ENCODE assay signal across 12 cellular contexts in genomic region chr1:75722966-75723365, GRCh38. TPM values are rescaled to one million over a fixed set of nuclear protein-coding genes. Genes with fewer than 3 reads are reported as not detected.
DNase-seq lines count a peak whose midpoint lies in the region; ATAC-seq and TF ChIP-seq lines count a peak whose summit lies in the region.
"Had no signal": no experiment of that assay in that cellular context is flagged by ENCODE, and none has a peak within 500 bp of the region (broad histone marks: within the 10 kb centered on the region; RNA-seq: fewer than 3 reads in every experiment).

No MANE protein-coding gene starts in this region.

- TF ChIP-seq POLR2A in body of pancreas (IDR thresholded peaks at IDR 0.05), result no peak

- H3K27me3 Mint-ChIP-seq in stimulated activated naive CD8-positive, alpha-beta T cell treated with anti-CD3 and anti-CD28 coated beads, Interleukin-15, Interleukin-2, amounts not matched to agents 100 ng/mL and 50 ng/mL, for 24 hours, result no peaks in the 10 kb centered on the region
- H3K27me3 Mint-ChIP-seq in activated T-helper 17 cell treated with anti-CD3 and anti-CD28 coated beads, Interleukin-2, amount 50 U/mL, for 72 hours, result no peaks in the 10 kb centered on the region

- no peak for TF ChIP-seq CTCF in body of pancreas (IDR thresholded peaks at IDR 0.05)

- H3K4me3 Mint-ChIP-seq in stimulated activated naive CD8-positive, alpha-beta T cell treated with anti-CD3 and anti-CD28 coated beads, Interleukin-15, Interleukin-2, amounts not matched to agents 100 ng/mL and 50 ng/mL, for 24 hours, result peak overlapping the region; percentile 93
- peak overlapping the region; percentile 86 for H3K4me3 Mint-ChIP-seq in activated T-helper 17 cell treated with anti-CD3 and anti-CD28 coated beads, Interleukin-2, amount 50 U/mL, for 72 hours

- H3K9me3 Mint-ChIP-seq in stimulated activated naive CD8-positive, alpha-beta T cell treated with anti-CD3 and anti-CD28 coated beads, Interleukin-15, Interleukin-2, amounts not matched to agents 100 ng/mL and 50 ng/mL, for 24 hours, result no peaks in the 10 kb centered on the region
- no peaks in the 10 kb centered on the region for H3K9me3 Mint-ChIP-seq in activated T-helper 17 cell treated with anti-CD3 and anti-CD28 coated beads, Interleukin-2, amount 50 U/mL, for 72 hours

- H3K27ac ChIP-seq in mesodermal cell (ENCODE audit: low read depth, low read length, severe bottlenecking), result no peak overlapping the region
- H3K27ac ChIP-seq in body of pancreas, result no peak overlapping the region

- H3K9me3 ChIP-seq in mesodermal cell (ENCODE audit: control insufficient read depth, low read length) (no peaks in the 10 kb centered on the region), body of pancreas (no peaks in the 10 kb centered on the region)
- H3K9me3 ChIP-seq: upper lobe of right lung had no signal

- DNase-seq in stimulated activated naive CD8-positive, alpha-beta T cell treated with anti-CD3 and anti-CD28 coated beads, Interleukin-15, Interleukin-2, amounts not matched to agents 100 U/mL and 50 U/mL, for 24 hours, result no peak
- DNase-seq in body of pancreas (no peak), kidney tubule cell (ENCODE audit: low spot score) (no peak), NCI-H1436 (lab: John Stamatoyannopoulos, UW) (no peak)
- DNase-seq in effector CD4-positive, alpha-beta T cell, result no peak
- DNase-seq: activated gamma-delta T cell treated with Interleukin-2 at 50 U/mL for 16 hours, RPMI8226, upper lobe of right lung had no signal

- no peak overlapping the region for H3K27ac Mint-ChIP-seq in stimulated activated naive CD8-positive, alpha-beta T cell treated with anti-CD3 and anti-CD28 coated beads, Interleukin-15, Interleukin-2, amounts not matched to agents 100 ng/mL and 50 ng/mL, for 24 hours
- H3K27ac Mint-ChIP-seq in activated T-helper 17 cell treated with anti-CD3 and anti-CD28 coated beads, Interleukin-2, amount 50 U/mL, for 72 hours, result no peak overlapping the region

- no peaks in the 10 kb centered on the region for H3K36me3 ChIP-seq in mesodermal cell (ENCODE audit: control insufficient read depth, insufficient read depth, low read length)
- H3K36me3 ChIP-seq in body of pancreas (replicated peaks in 1 of 2; ENCODE audit: insufficient read depth in 1 of 2, low read depth in 2 of 2), result no peaks in the 10 kb centered on the region
- H3K36me3 ChIP-seq: upper lobe of right lung had no signal

- no peak for ATAC-seq in stimulated activated naive CD8-positive, alpha-beta T cell treated with anti-CD3 and anti-CD28 coated beads, Interleukin-15, Interleukin-2, amounts not matched to agents 100 U/mL and 50 U/mL, for 24 hours
- no peak for ATAC-seq in activated T-helper 17 cell treated with anti-CD3 and anti-CD28 coated beads, Interleukin-2, amount 50 U/mL, for 72 hours (replicated peaks)
- ATAC-seq in body of pancreas, result no peak
- ATAC-seq: upper lobe of right lung had no signal

- H3K4me1 ChIP-seq in mesodermal cell (ENCODE audit: control insufficient read depth, insufficient read depth, low read length, poor library complexity, severe bottlenecking), result no peaks in the 10 kb centered on the region
- peaks cover 27% of the 10 kb centered on the region for H3K4me1 ChIP-seq in body of pancreas

- WGBS in mesodermal cell (ENCODE audit: insufficient coverage in 2 of 2), 2 experiments, result 92 to 96% methylated on average over 9 of the region's 9 CpGs
- WGBS in body of pancreas, 2 donors, result 92 to 96% methylated on average over 9 of the region's 9 CpGs

- peaks cover 44% of the 10 kb centered on the region for H3K4me1 Mint-ChIP-seq in stimulated activated naive CD8-positive, alpha-beta T cell treated with anti-CD3 and anti-CD28 coated beads, Interleukin-15, Interleukin-2, amounts not matched to agents 100 ng/mL and 50 ng/mL, for 24 hours (ENCODE audit: low read depth)
- peaks cover 6% of the 10 kb centered on the region for H3K4me1 Mint-ChIP-seq in activated T-helper 17 cell treated with anti-CD3 and anti-CD28 coated beads, Interleukin-2, amount 50 U/mL, for 72 hours

- H3K4me3 ChIP-seq in mesodermal cell (ENCODE audit: extremely low read depth, insufficient read depth, low read length, poor library complexity, severe bottlenecking) (peak overlapping the region; percentile 75), body of pancreas (no peak overlapping the region)
- H3K4me3 ChIP-seq: lung had no signal

- no peaks in the 10 kb centered on the region for H3K36me3 Mint-ChIP-seq in stimulated activated naive CD8-positive, alpha-beta T cell treated with anti-CD3 and anti-CD28 coated beads, Interleukin-15, Interleukin-2, amounts not matched to agents 100 ng/mL and 50 ng/mL, for 24 hours (ENCODE audit: low read depth)
- no peaks in the 10 kb centered on the region for H3K36me3 Mint-ChIP-seq in activated T-helper 17 cell treated with anti-CD3 and anti-CD28 coated beads, Interleukin-2, amount 50 U/mL, for 72 hours (ENCODE audit: low read depth)

- H3K27me3 ChIP-seq in body of pancreas, result no peaks in the 10 kb centered on the region
- H3K27me3 ChIP-seq: upper lobe of right lung had no signal

- intact Hi-C loops in body of pancreas (cut with DNase I), result no loop called here

RNA-seq across cellular contexts. Expression of gene ACADM, which starts 1.5 kb away (rescaled TPM):
- total RNA-seq in activated T-helper 17 cell treated with anti-CD3 and anti-CD28 coated beads, Interleukin-2, amount 50 U/mL, for 72 hours, result 10 to 100 TPM; 41.3 to 61.9 TPM
- polyA plus RNA-seq in mesodermal cell (2013, experiment 1 of 2), result 31.3 TPM
- polyA plus RNA-seq in mesodermal cell (2013, experiment 2 of 2), result 39.8 TPM
- total RNA-seq in body of pancreas, result 10 to 100 TPM; 38.1 to 38.2 TPM
